Comparison of ENCODE assay signal across 1 cellular context in genomic region chr14:24216345-24216699, GRCh38.
TF ChIP-seq lines count a peak whose summit lies in the region.

No MANE protein-coding gene starts in this region.

TF ChIP-seq in K562, 482 proteins besides CTCF, POLR2A, EP300 and RAD21:
- no peak for TF ChIP-seq MCM7 (IDR thresholded peaks at IDR 0.05)
- TF ChIP-seq NR2C1 (IDR thresholded peaks at IDR 0.05) = no peak
- no peak for TF ChIP-seq NR2C1 (tag; IDR thresholded peaks at IDR 0.05)
- TF ChIP-seq ZNF354B (CRISPR knock-in tag; IDR thresholded peaks at IDR 0.05) = no peak
- no peak for TF ChIP-seq HOXB6 (CRISPR knock-in tag; IDR thresholded peaks at IDR 0.05; ENCODE audit: borderline replicate concordance)
- TF ChIP-seq NEUROD1 (IDR thresholded peaks at IDR 0.05; ENCODE audit: borderline replicate concordance, low read depth, low read length, partially characterized antibody) = no peak
- TF ChIP-seq DACH1 (IDR thresholded peaks at IDR 0.05; ENCODE audit: partially characterized antibody) = no peak
- TF ChIP-seq POLR3A (IDR thresholded peaks at IDR 0.05; ENCODE audit: borderline replicate concordance, extremely low read depth, insufficient read depth, insufficient read length) = no peak
- TF ChIP-seq SAFB2 (IDR thresholded peaks at IDR 0.05; ENCODE audit: borderline replicate concordance, low read depth, low read length, severe bottlenecking) = no peak
- no peak for TF ChIP-seq ZNF347 (CRISPR knock-in tag; IDR thresholded peaks at IDR 0.05; ENCODE audit: low read depth)
- TF ChIP-seq SMAD3 (CRISPR knock-in tag; conservative IDR thresholded peaks at IDR 0.05) = no peak
- no peak for TF ChIP-seq E2F1 (CRISPR knock-in tag; IDR thresholded peaks at IDR 0.05)
- no peak for TF ChIP-seq PURB (CRISPR knock-in tag; IDR thresholded peaks at IDR 0.05; ENCODE audit: low read depth)
- no peak for TF ChIP-seq HDAC3 (IDR thresholded peaks at IDR 0.05; ENCODE audit: borderline replicate concordance, partially characterized antibody)
- no peak for TF ChIP-seq ZC3H11A (IDR thresholded peaks at IDR 0.05; ENCODE audit: low read depth, low read length)
- TF ChIP-seq ZNF316 (IDR thresholded peaks at IDR 0.05) = no peak
- TF ChIP-seq ZNF232 (CRISPR knock-in tag; IDR thresholded peaks at IDR 0.05) = no peak
- TF ChIP-seq ADNP (tag; IDR thresholded peaks at IDR 0.05) = no peak
